8 cellular contexts compared by ENCODE assay signal in the genomic region with DNA sequence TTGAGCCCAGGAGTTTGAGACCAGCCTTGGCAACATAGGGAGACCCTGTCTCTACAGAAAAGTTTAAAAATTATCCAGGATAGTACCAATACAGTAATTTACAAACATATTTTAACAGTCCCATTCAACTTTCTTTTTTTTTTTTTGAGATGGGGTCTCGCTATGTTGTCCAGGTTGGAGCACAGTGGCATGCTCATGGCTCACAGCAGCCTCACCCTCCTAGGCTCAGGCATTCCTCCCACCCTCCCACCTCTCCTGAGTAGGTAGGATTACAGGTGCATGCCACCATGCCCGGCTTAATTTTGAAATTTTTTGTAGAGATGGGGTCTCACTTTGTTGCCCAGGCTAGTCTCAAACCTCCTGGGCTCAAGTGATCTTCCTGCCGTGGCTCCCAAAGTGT. TPM values are rescaled to one million over a fixed set of nuclear protein-coding genes. Genes with fewer than 3 reads are reported as not detected.
"Had no signal": no experiment of that assay in that cellular context is flagged by ENCODE, and none has a peak within 500 bp of the region (broad histone marks: within the 10 kb centered on the region; RNA-seq: fewer than 3 reads in every experiment).

No MANE protein-coding gene starts in this region.

- H3K9me3 Mint-ChIP-seq: IgD-negative memory B cell had no signal

- H3K4me3 ChIP-seq: GM23248, HAP-1 had no signal

- H3K4me1 Mint-ChIP-seq: IgD-negative memory B cell had no signal

- H3K9me3 ChIP-seq: HAP-1 had no signal

- ATAC-seq: HCT116, HepG2 had no signal

- H3K4me3 Mint-ChIP-seq: IgD-negative memory B cell had no signal

- DNase-seq: GM23248, GOT3, H7 had no signal

- H3K27ac ChIP-seq: GM23248, HL-60 had no signal

- H3K4me1 ChIP-seq: HAP-1 had no signal

- H3K27me3 Mint-ChIP-seq: IgD-negative memory B cell had no signal

RNA-seq across cellular contexts. Expression of a gene that starts 12.5 kb away (rescaled TPM):
- polyA plus RNA-seq: IgD-negative memory B cell had no signal
